In genomic region chr1:154886281-154887036, GRCh38 we compare ENCODE assay signal across 1 cellular context.
TF ChIP-seq lines count a peak whose summit lies in the region.

No MANE protein-coding gene starts in this region.

TF ChIP-seq in K562, 482 proteins besides CTCF, POLR2A, EP300 and RAD21 (continued from another document and continues in another):
- TF ChIP-seq ARID3B (CRISPR knock-in tag; IDR thresholded peaks at IDR 0.05; ENCODE audit: borderline replicate concordance) = no peak
- no peak for TF ChIP-seq HDAC6 (IDR thresholded peaks at IDR 0.05; ENCODE audit: low read depth, low read length)
- TF ChIP-seq ZBTB12 (CRISPR knock-in tag; IDR thresholded peaks at IDR 0.05) = no peak
- TF ChIP-seq ATF2 (CRISPR knock-in tag; IDR thresholded peaks at IDR 0.05) = no peak
- TF ChIP-seq CHAMP1 (IDR thresholded peaks at IDR 0.05) = no peak
- no peak for TF ChIP-seq PRPF4 (IDR thresholded peaks at IDR 0.05; ENCODE audit: insufficient read depth, low read depth, low read length, poor library complexity, severe bottlenecking)
- no peak for TF ChIP-seq CHCHD3 (CRISPR knock-in tag; IDR thresholded peaks at IDR 0.05)
- no peak for TF ChIP-seq BRCA1 (IDR thresholded peaks at IDR 0.05)
- no peak for TF ChIP-seq BRCA1 (CRISPR knock-in tag; IDR thresholded peaks at IDR 0.05)
- TF ChIP-seq PYGO2 (tag; IDR thresholded peaks at IDR 0.05) = no peak
- TF ChIP-seq ZBTB49 (CRISPR knock-in tag; IDR thresholded peaks at IDR 0.05; ENCODE audit: borderline replicate concordance) = no peak
- TF ChIP-seq ZNF143 (CRISPR knock-in tag; IDR thresholded peaks at IDR 0.05) = no peak
- TF ChIP-seq THRA (IDR thresholded peaks at IDR 0.05) = no peak
- TF ChIP-seq E2F3 (CRISPR knock-in tag; IDR thresholded peaks at IDR 0.05) = no peak
- peak; percentile 77 for TF ChIP-seq DPF2 (IDR thresholded peaks at IDR 0.05)
- peak; percentile 87 for TF ChIP-seq ARID1B (IDR thresholded peaks at IDR 0.05)
- no peak for TF ChIP-seq SIN3B (IDR thresholded peaks at IDR 0.05; ENCODE audit: low read depth)
- TF ChIP-seq CSDE1 (IDR thresholded peaks at IDR 0.05) = no peak
- TF ChIP-seq FOXP4 (CRISPR knock-in tag; IDR thresholded peaks at IDR 0.05; ENCODE audit: borderline replicate concordance) = no peak
- TF ChIP-seq NR2F6 (CRISPR knock-in tag; IDR thresholded peaks at IDR 0.05) = no peak
- TF ChIP-seq ZNF592 (IDR thresholded peaks at IDR 0.05) = 0 out of 2 replicates have a peak, but pooled peaks have one; percentile 48
- TF ChIP-seq ZNF507 (tag; conservative IDR thresholded peaks at IDR 0.05) = no peak
- 0 out of 4 replicates have a peak, but pooled peaks of 1 of the 2 experiments have one; percentile 14 for TF ChIP-seq SRF (CRISPR knock-in tag; IDR thresholded peaks at IDR 0.05)
- TF ChIP-seq FOXA3 (CRISPR knock-in tag; conservative IDR thresholded peaks at IDR 0.05 in 1 of 2, IDR thresholded peaks at IDR 0.05 in 1 of 2) = no peak
- TF ChIP-seq ATF4 (CRISPR knock-in tag; IDR thresholded peaks at IDR 0.05) = no peak
- no peak for TF ChIP-seq ZNF699 (CRISPR knock-in tag; IDR thresholded peaks at IDR 0.05; ENCODE audit: insufficient replicate concordance)
- no peak for TF ChIP-seq POLR2AphosphoS2 (IDR thresholded peaks at IDR 0.05; ENCODE audit: low read length)
- no peak for TF ChIP-seq ZNF764 (CRISPR knock-in tag; IDR thresholded peaks at IDR 0.05; ENCODE audit: low read depth)
- TF ChIP-seq FOXK1 (CRISPR knock-in tag; IDR thresholded peaks at IDR 0.05; ENCODE audit: borderline replicate concordance) = no peak
- no peak for TF ChIP-seq E4F1 (CRISPR knock-in tag; IDR thresholded peaks at IDR 0.05; ENCODE audit: borderline replicate concordance)
